29 cellular contexts compared by ENCODE assay signal in the genomic region with DNA sequence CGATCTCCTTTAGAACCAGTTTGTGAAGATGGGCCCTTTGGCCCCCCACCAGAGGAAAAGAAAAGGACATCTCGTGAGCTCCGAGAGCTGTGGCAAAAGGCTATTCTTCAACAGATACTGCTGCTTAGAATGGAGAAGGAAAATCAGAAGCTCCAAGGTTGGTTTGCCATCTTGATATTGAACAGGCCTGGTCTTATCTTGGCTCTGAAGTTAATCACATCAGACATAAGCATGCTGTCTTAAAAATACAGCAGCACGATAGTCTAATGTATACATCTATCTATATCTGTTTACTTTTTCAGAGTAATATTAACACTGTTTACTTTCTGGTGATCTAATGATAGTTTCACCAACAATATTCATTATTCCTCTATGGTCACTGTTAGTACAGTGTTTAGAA.
DNase-seq lines count a peak whose midpoint lies in the region; ATAC-seq, FAIRE-seq and TF ChIP-seq lines count a peak whose summit lies in the region.
"Had no signal": no experiment of that assay in that cellular context is flagged by ENCODE, and none has a peak within 500 bp of the region (broad histone marks: within the 10 kb centered on the region; RNA-seq: fewer than 3 reads in every experiment).

No MANE protein-coding gene starts in this region.

- in situ Hi-C loops in brain microvascular endothelial cell (cut with HindIII; ENCODE audit: low pct_ligation_motif_present, low sequenced_read_pairs), result no loop called here

- no peak overlapping the region for H2BK20ac ChIP-seq in H9 (ENCODE audit: low read depth, low read length, poor library complexity, severe bottlenecking)

- no peak overlapping the region for H2BK120ac ChIP-seq in H9 (ENCODE audit: low read depth, low read length, poor library complexity, severe bottlenecking)

- POLR2A ChIA-PET in activated CD8-positive, alpha-beta T cell treated with anti-CD3 and anti-CD28 coated beads for 36 hours (lab: Charles Lee), result interaction anchor here (0.7 to 1.2 kb wide), 2 partner anchors 86 to 197 kb away, joined by 3 read pairs; no protein-coding TSS in a partner anchor
- POLR2A ChIA-PET in activated CD8-positive, alpha-beta T cell treated with anti-CD3 and anti-CD28 coated beads, Interleukin-2, amount 10 ng/mL, durations not matched to agents 7 days and 5 days (lab: Charles Lee), result no interaction called here

- no peak overlapping the region for H3K4me3 Mint-ChIP-seq in activated CD8-positive, alpha-beta T cell treated with anti-CD3 and anti-CD28 coated beads for 36 hours
- H3K4me3 Mint-ChIP-seq in activated CD8-positive, alpha-beta T cell treated with anti-CD3 and anti-CD28 coated beads, Interleukin-2, amount 10 ng/mL, durations not matched to agents 7 days and 5 days, result no peak overlapping the region
- no peak overlapping the region for H3K4me3 Mint-ChIP-seq in H9
- no peak overlapping the region for H3K4me3 Mint-ChIP-seq in T-helper 17 cell
- H3K4me3 Mint-ChIP-seq in mesothelial cell of epicardium, result no peak overlapping the region
- H3K4me3 Mint-ChIP-seq: CD8-positive, alpha-beta memory T cell; GM23338; HFFc6; immature natural killer cell; nephron progenitor cell had no signal

- no peak overlapping the region for H4K91ac ChIP-seq in H9 (ENCODE audit: insufficient read length, low read depth, low read length)

- no peak overlapping the region for H3K14ac ChIP-seq in H9 (ENCODE audit: insufficient read depth, low read length)

- H3K27ac ChIP-seq in H9 (ENCODE audit: insufficient read length, low read depth, low read length) (no peak overlapping the region), brain microvascular endothelial cell (no peak overlapping the region)
- H3K27ac ChIP-seq: breast epithelium, Peyer's patch, testis had no signal

- no peak overlapping the region for H2BK15ac ChIP-seq in H9 (ENCODE audit: low read depth, low read length)

- no peak overlapping the region for H2BK12ac ChIP-seq in H9 (ENCODE audit: insufficient read length, low read depth, low read length)

- WGBS in H9 (ENCODE audit: extremely low coverage, insufficient read length, low lambda C conversion rate), result no CpG with 5 or more reads among the region's 4 CpGs

- H2AK5ac ChIP-seq in H9 (ENCODE audit: insufficient read length, low read length), result no peak overlapping the region

- TF ChIP-seq CTCF in activated CD8-positive, alpha-beta T cell treated with anti-CD3 and anti-CD28 coated beads for 36 hours (IDR thresholded peaks at IDR 0.05), result no peak
- TF ChIP-seq CTCF in H9 (conservative IDR thresholded peaks at IDR 0.05), result no peak
- TF ChIP-seq CTCF in mesothelial cell of epicardium (IDR thresholded peaks at IDR 0.05; ENCODE audit: unreplicated experiment), result no peak
- no peak for TF ChIP-seq CTCF in brain microvascular endothelial cell (IDR thresholded peaks at IDR 0.05; ENCODE audit: low read depth, low read length, missing control alignments)

- no peak overlapping the region for H4K5ac ChIP-seq in H9 (ENCODE audit: insufficient read length, low read depth, low read length)

- peak overlapping the region; percentile 47 for H3K27ac Mint-ChIP-seq in activated CD8-positive, alpha-beta T cell treated with anti-CD3 and anti-CD28 coated beads for 36 hours
- H3K27ac Mint-ChIP-seq in activated CD8-positive, alpha-beta T cell treated with anti-CD3 and anti-CD28 coated beads, Interleukin-2, amount 10 ng/mL, durations not matched to agents 7 days and 5 days, result no peak overlapping the region
- H3K27ac Mint-ChIP-seq in H9, result peak overlapping the region in 2 of 3 experiments; percentile 58 to 62; a peak in 3 of 7 replicates
- H3K27ac Mint-ChIP-seq in T-helper 17 cell, result peak overlapping the region; percentile 16
- peak overlapping the region; percentile 23 for H3K27ac Mint-ChIP-seq in mesothelial cell of epicardium
- H3K27ac Mint-ChIP-seq: GM23338, HFFc6, nephron progenitor cell had no signal

- no peak overlapping the region for H3K56ac ChIP-seq in H9 (ENCODE audit: insufficient read length, low read depth, low read length)

- no peak overlapping the region for H3K4ac ChIP-seq in H9 (ENCODE audit: low read depth, low read length)

- no peak overlapping the region for H3T11ph ChIP-seq in H9 (ENCODE audit: low read length)

- no peaks in the 10 kb centered on the region for H3K9me3 Mint-ChIP-seq in activated CD8-positive, alpha-beta T cell treated with anti-CD3 and anti-CD28 coated beads for 36 hours
- no peaks in the 10 kb centered on the region for H3K9me3 Mint-ChIP-seq in activated CD8-positive, alpha-beta T cell treated with anti-CD3 and anti-CD28 coated beads, Interleukin-2, amount 10 ng/mL, durations not matched to agents 7 days and 5 days (ENCODE audit: insufficient read depth)
- H3K9me3 Mint-ChIP-seq in H9 (0 out of 5 replicates have a peak, but pooled peaks cover 0 to 2% of the 10 kb centered on the region in 2 experiments), mesothelial cell of epicardium (no peaks in the 10 kb centered on the region)
- H3K9me3 Mint-ChIP-seq: CD8-positive, alpha-beta memory T cell; HFFc6; immature natural killer cell; nephron progenitor cell had no signal

- no peak overlapping the region for H2AFZ ChIP-seq in H9 (ENCODE audit: low read length)
- H2AFZ ChIP-seq: GM23338 had no signal

- H3K18ac ChIP-seq in H9 (ENCODE audit: insufficient read length, low read depth, low read length), result no peak overlapping the region

- no peak for FAIRE-seq in GM12891 (lab: Jason Lieb, UNC)
- FAIRE-seq: GM19239 had no signal

- H3K9ac ChIP-seq in H9 (ENCODE audit: extremely low read depth, insufficient read length, low read length), result no peak overlapping the region

- no peaks in the 10 kb centered on the region for H3K9me3 ChIP-seq in H9 (ENCODE audit: control insufficient read depth, low read depth, low read length)
- H3K9me3 ChIP-seq in T-helper 17 cell (ENCODE audit: control insufficient read depth, low read length, poor library complexity, severe bottlenecking), result no peaks in the 10 kb centered on the region
- H3K9me3 ChIP-seq: breast epithelium, Peyer's patch, testis had no signal

- no peak overlapping the region for H2BK5ac ChIP-seq in H9 (ENCODE audit: insufficient read length, low read length)

- H3K23me2 ChIP-seq in H9 (ENCODE audit: insufficient read length, low read depth, low read length, poor library complexity, severe bottlenecking), result no peaks in the 10 kb centered on the region

- TF ChIP-seq POLR2A in GM12891 (IDR thresholded peaks at IDR 0.05; ENCODE audit: low read depth, low read length), result no peak

- CTCF ChIA-PET in activated CD8-positive, alpha-beta T cell treated with anti-CD3 and anti-CD28 coated beads for 36 hours (lab: Charles Lee), result interaction anchor here (1.4 to 3.6 kb wide), 5 partner anchors 10 to 90 kb away, joined by 4 to 15 read pairs (median 5); no protein-coding TSS in a partner anchor
- CTCF ChIA-PET in activated CD8-positive, alpha-beta T cell treated with anti-CD3 and anti-CD28 coated beads, Interleukin-2, amount 10 ng/mL, durations not matched to agents 7 days and 5 days (lab: Charles Lee), result interaction anchor here (1.0 to 1.9 kb wide), 3 partner anchors 12 to 90 kb away, joined by 4 to 5 read pairs (median 5); no protein-coding TSS in a partner anchor

- no peaks in the 10 kb centered on the region for H3K79me1 ChIP-seq in H9 (ENCODE audit: insufficient read depth, low read depth, low read length, poor library complexity, severe bottlenecking)

- H3K36me3 ChIP-seq in brain microvascular endothelial cell (replicated peaks), result no peaks in the 10 kb centered on the region
- H3K36me3 ChIP-seq: breast epithelium had no signal

- intact Hi-C loops in activated CD8-positive, alpha-beta T cell treated with anti-CD3 and anti-CD28 coated beads for 36 hours (cut with micrococcal nuclease), result no loop called here

- H3K79me2 ChIP-seq in H9 (ENCODE audit: insufficient read depth, low read length), result no peaks in the 10 kb centered on the region

- H3K4me3 ChIP-seq in brain microvascular endothelial cell (ENCODE audit: low read depth, low read length), result no peak overlapping the region
- H3K4me3 ChIP-seq: breast epithelium, GM23338, Peyer's patch, testis had no signal

- no peak overlapping the region for H4K8ac ChIP-seq in H9 (replicated peaks; ENCODE audit: insufficient read length, low read depth, low read length)

- DNase-seq in activated CD8-positive, alpha-beta T cell treated with anti-CD3 and anti-CD28 coated beads for 36 hours, result no peak
- no peak for DNase-seq in activated CD8-positive, alpha-beta T cell treated with anti-CD3 and anti-CD28 coated beads, Interleukin-2, amount 10 ng/mL, durations not matched to agents 7 days and 5 days
- DNase-seq in H9 (no peak), T-helper 17 cell (no peak), mesothelial cell of epicardium (ENCODE audit: low spot score in 2 of 2, unreplicated experiment in 2 of 2) (no peak), GM12891 (ENCODE audit: insufficient read length, low spot score) (no peak), brain microvascular endothelial cell (no peak)
- DNase-seq: amygdala; CD8-positive, alpha-beta memory T cell; DMS 273 treated with DMSO at 0.1 percent for 48 hours; EL; HFFc6; immature natural killer cell; left cardiac atrium; NCI-H1092; NCI-H1694 treated with DMSO at 0.1 percent for 48 hours; NCI-H446; NCI-H748 treated with DMSO at 0.1 percent for 48 hours; nephron progenitor cell; Peyer's patch; SHP77; stimulated activated naive CD4-positive, alpha-beta T cell; SW 1271; T1000; testis had no signal

- H3K27me3 ChIP-seq in H9 (ENCODE audit: insufficient read depth, low read length), result no peaks in the 10 kb centered on the region
- no peaks in the 10 kb centered on the region for H3K27me3 ChIP-seq in brain microvascular endothelial cell (replicated peaks)
- H3K27me3 ChIP-seq: breast epithelium, Peyer's patch, testis had no signal

- peaks cover 33% of the 10 kb centered on the region for H3K36me3 Mint-ChIP-seq in activated CD8-positive, alpha-beta T cell treated with anti-CD3 and anti-CD28 coated beads for 36 hours (ENCODE audit: low read depth)
- H3K36me3 Mint-ChIP-seq in activated CD8-positive, alpha-beta T cell treated with anti-CD3 and anti-CD28 coated beads, Interleukin-2, amount 10 ng/mL, durations not matched to agents 7 days and 5 days (ENCODE audit: low read depth), result peaks cover 35% of the 10 kb centered on the region
- peaks cover 7 to 23% (median 22%) of the 10 kb centered on the region in 3 experiments for H3K36me3 Mint-ChIP-seq in H9 (ENCODE audit: insufficient read depth in 1 of 3, low read depth in 3 of 3)
- H3K36me3 Mint-ChIP-seq in T-helper 17 cell (ENCODE audit: low read depth), result peaks cover 8% of the 10 kb centered on the region
- H3K36me3 Mint-ChIP-seq in mesothelial cell of epicardium, result peaks cover 12% of the 10 kb centered on the region

- no peak overlapping the region for H3K4me2 ChIP-seq in H9 (ENCODE audit: insufficient read depth, insufficient read length, low read length)
- H3K4me2 ChIP-seq: GM23338 had no signal

- no peak for ATAC-seq in activated CD8-positive, alpha-beta T cell treated with anti-CD3 and anti-CD28 coated beads for 36 hours
- no peak for ATAC-seq in activated CD8-positive, alpha-beta T cell treated with anti-CD3 and anti-CD28 coated beads, Interleukin-2, amount 10 ng/mL, durations not matched to agents 7 days and 5 days
- ATAC-seq in T-helper 17 cell, result no peak
- ATAC-seq in HG03196 (IDR thresholded peaks at IDR 0.05; ENCODE audit: unreplicated experiment), result no peak
- ATAC-seq: GM23338, left cardiac atrium had no signal

- no peaks in the 10 kb centered on the region for H3K27me3 Mint-ChIP-seq in activated CD8-positive, alpha-beta T cell treated with anti-CD3 and anti-CD28 coated beads for 36 hours
- H3K27me3 Mint-ChIP-seq in activated CD8-positive, alpha-beta T cell treated with anti-CD3 and anti-CD28 coated beads, Interleukin-2, amount 10 ng/mL, durations not matched to agents 7 days and 5 days (ENCODE audit: low read depth), result no peaks in the 10 kb centered on the region
- H3K27me3 Mint-ChIP-seq in H9 (ENCODE audit: low read depth), result no peaks in the 10 kb centered on the region
- H3K27me3 Mint-ChIP-seq in T-helper 17 cell, result no peaks in the 10 kb centered on the region
- no peaks in the 10 kb centered on the region for H3K27me3 Mint-ChIP-seq in mesothelial cell of epicardium (ENCODE audit: low read depth)
- H3K27me3 Mint-ChIP-seq: CD8-positive, alpha-beta memory T cell had no signal

- peaks cover 14% of the 10 kb centered on the region; the same call in 1 of the 2 replicates for H3K4me1 ChIP-seq in H9 (ENCODE audit: insufficient read depth, low read length)
- H3K4me1 ChIP-seq: breast epithelium had no signal

- no peak overlapping the region for H3K23ac ChIP-seq in H9 (ENCODE audit: insufficient read length, low read depth, low read length)

- H3K4me1 Mint-ChIP-seq in activated CD8-positive, alpha-beta T cell treated with anti-CD3 and anti-CD28 coated beads for 36 hours (ENCODE audit: low read depth), result peaks cover 17% of the 10 kb centered on the region
- peaks cover 5% of the 10 kb centered on the region for H3K4me1 Mint-ChIP-seq in activated CD8-positive, alpha-beta T cell treated with anti-CD3 and anti-CD28 coated beads, Interleukin-2, amount 10 ng/mL, durations not matched to agents 7 days and 5 days (ENCODE audit: low read depth)
- peaks cover 36 to 39% of the 10 kb centered on the region in 2 experiments for H3K4me1 Mint-ChIP-seq in H9
- peaks cover 11% of the 10 kb centered on the region for H3K4me1 Mint-ChIP-seq in T-helper 17 cell
- H3K4me1 Mint-ChIP-seq in mesothelial cell of epicardium, result peaks cover 70% of the 10 kb centered on the region

- H4K20me1 ChIP-seq in H9 (ENCODE audit: control insufficient read depth, insufficient read depth, insufficient read length), result no peaks in the 10 kb centered on the region
